1 cellular context compared by ENCODE assay signal in genomic region chr20:3413393-3413889, GRCh38.
TF ChIP-seq lines count a peak whose summit lies in the region.

No MANE protein-coding gene starts in this region.

TF ChIP-seq in HepG2, 621 proteins besides CTCF, POLR2A, EP300 and RAD21 (continued from another document and continues in another):
- TF ChIP-seq, protein P1, sequence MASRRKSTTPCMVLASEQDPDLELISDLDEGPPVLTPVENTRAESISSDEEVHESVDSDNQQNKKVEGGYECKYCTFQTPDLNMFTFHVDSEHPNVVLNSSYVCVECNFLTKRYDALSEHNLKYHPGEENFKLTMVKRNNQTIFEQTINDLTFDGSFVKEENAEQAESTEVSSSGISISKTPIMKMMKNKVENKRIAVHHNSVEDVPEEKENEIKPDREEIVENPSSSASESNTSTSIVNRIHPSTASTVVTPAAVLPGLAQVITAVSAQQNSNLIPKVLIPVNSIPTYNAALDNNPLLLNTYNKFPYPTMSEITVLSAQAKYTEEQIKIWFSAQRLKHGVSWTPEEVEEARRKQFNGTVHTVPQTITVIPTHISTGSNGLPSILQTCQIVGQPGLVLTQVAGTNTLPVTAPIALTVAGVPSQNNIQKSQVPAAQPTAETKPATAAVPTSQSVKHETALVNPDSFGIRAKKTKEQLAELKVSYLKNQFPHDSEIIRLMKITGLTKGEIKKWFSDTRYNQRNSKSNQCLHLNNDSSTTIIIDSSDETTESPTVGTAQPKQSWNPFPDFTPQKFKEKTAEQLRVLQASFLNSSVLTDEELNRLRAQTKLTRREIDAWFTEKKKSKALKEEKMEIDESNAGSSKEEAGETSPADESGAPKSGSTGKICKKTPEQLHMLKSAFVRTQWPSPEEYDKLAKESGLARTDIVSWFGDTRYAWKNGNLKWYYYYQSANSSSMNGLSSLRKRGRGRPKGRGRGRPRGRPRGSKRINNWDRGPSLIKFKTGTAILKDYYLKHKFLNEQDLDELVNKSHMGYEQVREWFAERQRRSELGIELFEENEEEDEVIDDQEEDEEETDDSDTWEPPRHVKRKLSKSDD (CRISPR knock-in tag; IDR thresholded peaks at IDR 0.05; ENCODE audit: low read depth), result no peak
- TF ChIP-seq TFDP2 (CRISPR knock-in tag; IDR thresholded peaks at IDR 0.05) (peak; percentile 56; the same call in 1 of the 2 replicates), MED13 (CRISPR knock-in tag; IDR thresholded peaks at IDR 0.05) (no peak), ZNF362 (CRISPR knock-in tag; IDR thresholded peaks at IDR 0.05; ENCODE audit: borderline replicate concordance) (peak; percentile 84), FOXJ3 (CRISPR knock-in tag; IDR thresholded peaks at IDR 0.05; ENCODE audit: borderline replicate concordance) (peak; percentile 21; the same call in 1 of the 2 replicates), SOX6 (IDR thresholded peaks at IDR 0.05) (no peak), SOX6 (CRISPR knock-in tag; IDR thresholded peaks at IDR 0.05) (peak; percentile 25; the same call in 1 of the 2 replicates), GATAD2A (CRISPR knock-in tag; IDR thresholded peaks at IDR 0.05) (peak; percentile 58; the same call in 1 of the 2 replicates), ZNF672 (CRISPR knock-in tag; IDR thresholded peaks at IDR 0.05) (no peak), ZBTB14 (CRISPR knock-in tag; IDR thresholded peaks at IDR 0.05) (no peak), NFYB (CRISPR knock-in tag; IDR thresholded peaks at IDR 0.05) (no peak), WIZ (CRISPR knock-in tag; IDR thresholded peaks at IDR 0.05) (no peak), ESRRA (CRISPR knock-in tag; IDR thresholded peaks at IDR 0.05; ENCODE audit: low read depth) (0 out of 2 replicates have a peak, but pooled peaks have one; percentile 59), SSRP1 (CRISPR knock-in tag; IDR thresholded peaks at IDR 0.05) (no peak), CBX2 (IDR thresholded peaks at IDR 0.05; ENCODE audit: low read depth, low read length) (no peak), CBX2 (CRISPR knock-in tag; IDR thresholded peaks at IDR 0.05; ENCODE audit: low read depth) (no peak), ZGPAT (CRISPR knock-in tag; IDR thresholded peaks at IDR 0.05) (peak; percentile 55; the same call in 1 of the 2 replicates), CREM (IDR thresholded peaks at IDR 0.05) (peak; percentile 23; the same call in 1 of the 2 replicates), CREM (CRISPR knock-in tag; IDR thresholded peaks at IDR 0.05) (no peak), ZNF652 (CRISPR knock-in tag; IDR thresholded peaks at IDR 0.05; ENCODE audit: borderline replicate concordance, low read depth) (peak; percentile 76), GATAD1 (CRISPR knock-in tag; IDR thresholded peaks at IDR 0.05) (no peak), RARA (CRISPR knock-in tag; IDR thresholded peaks at IDR 0.05) (peak; percentile 69), TOE1 (CRISPR knock-in tag; IDR thresholded peaks at IDR 0.05) (no peak), TEAD3 (CRISPR knock-in tag; optimal IDR thresholded peaks at IDR 0.05; ENCODE audit: borderline replicate concordance) (peak; percentile 12), IKZF5 (CRISPR knock-in tag; IDR thresholded peaks at IDR 0.05) (0 out of 2 replicates have a peak, but pooled peaks have one; percentile 23), ARID5B (CRISPR knock-in tag; IDR thresholded peaks at IDR 0.05) (peak; percentile 55; the same call in 1 of the 2 replicates), HNRNPH1 (optimal IDR thresholded peaks at IDR 0.05; ENCODE audit: low read depth, low read length) (no peak), SAP130 (CRISPR knock-in tag; IDR thresholded peaks at IDR 0.05; ENCODE audit: low read depth) (peak; percentile 45; the same call in 1 of the 2 replicates), MYPOP (CRISPR knock-in tag; IDR thresholded peaks at IDR 0.05) (0 out of 2 replicates have a peak, but pooled peaks have one; percentile 20), PHF21A (CRISPR knock-in tag; IDR thresholded peaks at IDR 0.05) (peak; percentile 50; the same call in 1 of the 2 replicates)
- TF ChIP-seq, protein P2, sequence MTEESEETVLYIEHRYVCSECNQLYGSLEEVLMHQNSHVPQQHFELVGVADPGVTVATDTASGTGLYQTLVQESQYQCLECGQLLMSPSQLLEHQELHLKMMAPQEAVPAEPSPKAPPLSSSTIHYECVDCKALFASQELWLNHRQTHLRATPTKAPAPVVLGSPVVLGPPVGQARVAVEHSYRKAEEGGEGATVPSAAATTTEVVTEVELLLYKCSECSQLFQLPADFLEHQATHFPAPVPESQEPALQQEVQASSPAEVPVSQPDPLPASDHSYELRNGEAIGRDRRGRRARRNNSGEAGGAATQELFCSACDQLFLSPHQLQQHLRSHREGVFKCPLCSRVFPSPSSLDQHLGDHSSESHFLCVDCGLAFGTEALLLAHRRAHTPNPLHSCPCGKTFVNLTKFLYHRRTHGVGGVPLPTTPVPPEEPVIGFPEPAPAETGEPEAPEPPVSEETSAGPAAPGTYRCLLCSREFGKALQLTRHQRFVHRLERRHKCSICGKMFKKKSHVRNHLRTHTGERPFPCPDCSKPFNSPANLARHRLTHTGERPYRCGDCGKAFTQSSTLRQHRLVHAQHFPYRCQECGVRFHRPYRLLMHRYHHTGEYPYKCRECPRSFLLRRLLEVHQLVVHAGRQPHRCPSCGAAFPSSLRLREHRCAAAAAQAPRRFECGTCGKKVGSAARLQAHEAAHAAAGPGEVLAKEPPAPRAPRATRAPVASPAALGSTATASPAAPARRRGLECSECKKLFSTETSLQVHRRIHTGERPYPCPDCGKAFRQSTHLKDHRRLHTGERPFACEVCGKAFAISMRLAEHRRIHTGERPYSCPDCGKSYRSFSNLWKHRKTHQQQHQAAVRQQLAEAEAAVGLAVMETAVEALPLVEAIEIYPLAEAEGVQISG (CRISPR knock-in tag; IDR thresholded peaks at IDR 0.05), result 0 out of 2 replicates have a peak, but pooled peaks have one; percentile 28
- TF ChIP-seq, protein P3, sequence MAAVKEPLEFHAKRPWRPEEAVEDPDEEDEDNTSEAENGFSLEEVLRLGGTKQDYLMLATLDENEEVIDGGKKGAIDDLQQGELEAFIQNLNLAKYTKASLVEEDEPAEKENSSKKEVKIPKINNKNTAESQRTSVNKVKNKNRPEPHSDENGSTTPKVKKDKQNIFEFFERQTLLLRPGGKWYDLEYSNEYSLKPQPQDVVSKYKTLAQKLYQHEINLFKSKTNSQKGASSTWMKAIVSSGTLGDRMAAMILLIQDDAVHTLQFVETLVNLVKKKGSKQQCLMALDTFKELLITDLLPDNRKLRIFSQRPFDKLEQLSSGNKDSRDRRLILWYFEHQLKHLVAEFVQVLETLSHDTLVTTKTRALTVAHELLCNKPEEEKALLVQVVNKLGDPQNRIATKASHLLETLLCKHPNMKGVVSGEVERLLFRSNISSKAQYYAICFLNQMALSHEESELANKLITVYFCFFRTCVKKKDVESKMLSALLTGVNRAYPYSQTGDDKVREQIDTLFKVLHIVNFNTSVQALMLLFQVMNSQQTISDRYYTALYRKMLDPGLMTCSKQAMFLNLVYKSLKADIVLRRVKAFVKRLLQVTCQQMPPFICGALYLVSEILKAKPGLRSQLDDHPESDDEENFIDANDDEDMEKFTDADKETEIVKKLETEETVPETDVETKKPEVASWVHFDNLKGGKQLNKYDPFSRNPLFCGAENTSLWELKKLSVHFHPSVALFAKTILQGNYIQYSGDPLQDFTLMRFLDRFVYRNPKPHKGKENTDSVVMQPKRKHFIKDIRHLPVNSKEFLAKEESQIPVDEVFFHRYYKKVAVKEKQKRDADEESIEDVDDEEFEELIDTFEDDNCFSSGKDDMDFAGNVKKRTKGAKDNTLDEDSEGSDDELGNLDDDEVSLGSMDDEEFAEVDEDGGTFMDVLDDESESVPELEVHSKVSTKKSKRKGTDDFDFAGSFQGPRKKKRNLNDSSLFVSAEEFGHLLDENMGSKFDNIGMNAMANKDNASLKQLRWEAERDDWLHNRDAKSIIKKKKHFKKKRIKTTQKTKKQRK (IDR thresholded peaks at IDR 0.05; ENCODE audit: low read length), result no peak
- TF ChIP-seq, protein P4, sequence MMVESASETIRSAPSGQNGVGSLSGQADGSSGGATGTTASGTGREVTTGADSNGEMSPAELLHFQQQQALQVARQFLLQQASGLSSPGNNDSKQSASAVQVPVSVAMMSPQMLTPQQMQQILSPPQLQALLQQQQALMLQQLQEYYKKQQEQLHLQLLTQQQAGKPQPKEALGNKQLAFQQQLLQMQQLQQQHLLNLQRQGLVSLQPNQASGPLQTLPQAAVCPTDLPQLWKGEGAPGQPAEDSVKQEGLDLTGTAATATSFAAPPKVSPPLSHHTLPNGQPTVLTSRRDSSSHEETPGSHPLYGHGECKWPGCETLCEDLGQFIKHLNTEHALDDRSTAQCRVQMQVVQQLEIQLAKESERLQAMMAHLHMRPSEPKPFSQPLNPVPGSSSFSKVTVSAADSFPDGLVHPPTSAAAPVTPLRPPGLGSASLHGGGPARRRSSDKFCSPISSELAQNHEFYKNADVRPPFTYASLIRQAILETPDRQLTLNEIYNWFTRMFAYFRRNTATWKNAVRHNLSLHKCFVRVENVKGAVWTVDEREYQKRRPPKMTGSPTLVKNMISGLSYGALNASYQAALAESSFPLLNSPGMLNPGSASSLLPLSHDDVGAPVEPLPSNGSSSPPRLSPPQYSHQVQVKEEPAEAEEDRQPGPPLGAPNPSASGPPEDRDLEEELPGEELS (CRISPR knock-in tag; IDR thresholded peaks at IDR 0.05), result 0 out of 2 replicates have a peak, but pooled peaks have one; percentile 54
